Comparison of ENCODE assay signal across 8 cellular contexts in the genomic region with DNA sequence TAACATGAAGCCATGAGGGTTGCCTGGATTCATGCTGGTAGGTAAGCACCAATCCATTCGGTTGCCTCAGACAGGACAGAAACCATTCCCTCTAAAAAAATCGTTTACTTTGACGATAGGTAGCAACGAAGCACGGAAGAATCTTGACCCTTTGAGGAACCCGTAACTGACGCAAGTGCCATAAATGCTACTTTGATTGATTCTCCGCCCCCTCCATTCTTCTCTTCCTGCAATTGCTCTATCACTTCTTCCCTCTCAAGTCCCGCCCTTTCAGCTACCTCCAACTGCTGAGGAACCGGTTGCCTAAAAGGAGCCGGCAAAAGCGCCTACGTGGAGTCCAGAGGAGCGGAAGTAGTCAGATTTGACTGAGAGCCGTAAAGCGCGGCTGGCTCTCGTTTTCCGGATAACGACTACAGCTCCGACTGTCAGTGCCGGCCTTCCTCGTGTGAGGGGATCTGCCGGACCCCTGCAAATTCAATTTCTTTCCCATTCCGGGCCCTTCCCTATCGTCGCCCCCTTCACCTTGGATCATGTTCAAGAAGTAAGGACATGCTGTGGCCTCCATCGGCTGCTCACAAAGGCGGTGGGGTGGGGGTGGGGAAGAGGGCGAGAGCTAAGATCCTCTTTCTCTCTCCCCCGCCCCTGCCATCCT. TPM values are rescaled to one million over a fixed set of nuclear protein-coding genes. Genes with fewer than 3 reads are reported as not detected.
DNase-seq lines count a peak whose midpoint lies in the region; ATAC-seq and TF ChIP-seq lines count a peak whose summit lies in the region.

A gene with protein sequence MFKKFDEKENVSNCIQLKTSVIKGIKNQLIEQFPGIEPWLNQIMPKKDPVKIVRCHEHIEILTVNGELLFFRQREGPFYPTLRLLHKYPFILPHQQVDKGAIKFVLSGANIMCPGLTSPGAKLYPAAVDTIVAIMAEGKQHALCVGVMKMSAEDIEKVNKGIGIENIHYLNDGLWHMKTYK (plus strand): TSS at position 395 of the 652 bp plus-strand sequence. CDS start 136 bp downstream, at position 531.

- no peaks in the 10 kb centered on the region for H3K9me3 Mint-ChIP-seq in activated T-cell treated with anti-CD3 and anti-CD28 coated beads, Interleukin-2, amount 50 U/mL, for 4 hours

- H3K4me1 ChIP-seq in Panc1 (ENCODE audit: control insufficient read depth, insufficient read depth, low read length) (0 out of 2 replicates have a peak, but pooled peaks cover 4% of the 10 kb centered on the region), esophagus muscularis mucosa (peaks cover 0 to 11% (median 7%) of the 10 kb centered on the region in 4 donors), muscle layer of duodenum (ENCODE audit: control insufficient read depth in 1 of 2, insufficient read depth in 2 of 2, low read length in 2 of 2) (peaks cover 0 to 7% of the 10 kb centered on the region in 2 donors)

- peak within 1 kb of the TSS; percentile 86 for H3K4me3 ChIP-seq in Jurkat, Clone E6-1 (ENCODE audit: low read length)
- H3K4me3 ChIP-seq in Panc1 (ENCODE audit: low read depth in 2 of 2, low read length in 2 of 2) = peak within 1 kb of the TSS; percentile 93 to 94
- peak within 1 kb of the TSS; percentile 60 to 67 (median 62) for H3K4me3 ChIP-seq in esophagus muscularis mucosa
- peak within 1 kb of the TSS; percentile 57 to 91 for H3K4me3 ChIP-seq in muscle layer of duodenum (ENCODE audit: low read depth in 1 of 2, low read length in 2 of 2)

- 38% methylated on average over 31 of the region's 31 CpGs for WGBS in esophagus muscularis mucosa

- H3K36me3 ChIP-seq in Panc1 (ENCODE audit: control insufficient read depth, insufficient read depth, low read length) (peaks cover 4% of the 10 kb centered on the region), esophagus muscularis mucosa (peaks cover 0 to 10% (median 4%) of the 10 kb centered on the region in 4 donors), muscle layer of duodenum (ENCODE audit: control insufficient read depth in 1 of 2, insufficient read depth in 2 of 2, low read length in 2 of 2) (peaks cover 0 to 7% of the 10 kb centered on the region in 2 donors)

- CTCF ChIA-PET in Panc1 (lab: Charles Lee) = no interaction called here

- BruUV-seq in Panc1 (replicated peaks; lab: Mats Ljungman, UMichigan) = no TSS peak

- no peaks in the 10 kb centered on the region for H3K27me3 Mint-ChIP-seq in activated T-cell treated with anti-CD3 and anti-CD28 coated beads, Interleukin-2, amount 50 U/mL, for 4 hours (ENCODE audit: low read depth)

- peaks cover 7% of the 10 kb centered on the region for H3K4me1 Mint-ChIP-seq in activated T-cell treated with anti-CD3 and anti-CD28 coated beads, Interleukin-2, amount 50 U/mL, for 4 hours (ENCODE audit: low read depth)

- H3K27me3 ChIP-seq in Panc1 (ENCODE audit: control insufficient read depth, insufficient read depth, low read length) = no peaks in the 10 kb centered on the region
- H3K27me3 ChIP-seq in esophagus muscularis mucosa = no peaks in the 10 kb centered on the region
- H3K27me3 ChIP-seq in muscle layer of duodenum (ENCODE audit: low read depth, low read length) = no peaks in the 10 kb centered on the region

- intact Hi-C loops in Panc1 (cut with micrococcal nuclease; ENCODE audit: unreplicated experiment) (no loop called here), esophagus muscularis mucosa (cut with DNase I) (loop anchor here (2.0 kb wide), 1 partner anchor 43 kb away; the partner anchor contains the start of gene CUL4B)

- DNase-seq in DMS153 treated with DMSO at 0.1 percent for 48 hours (lab: John Stamatoyannopoulos, UW; ENCODE audit: unreplicated experiment) (peak; percentile 94), Panc1 (ENCODE audit: low read depth, low spot score) (peak; percentile 93), esophagus muscularis mucosa (ENCODE audit: extremely low spot score) (peak; percentile 92)
- peak; percentile 97 for DNase-seq in Jurkat, Clone E6-1 (ENCODE audit: low read depth, low spot score)
- peak; percentile 65 for DNase-seq in activated T-cell treated with anti-CD3 and anti-CD28 coated beads, Interleukin-2, amount 50 U/mL, for 4 hours
- DNase-seq in stimulated activated CD8-positive, alpha-beta memory T cell treated with anti-CD3 and anti-CD28 coated beads, Interleukin-7, amount 100 ng/mL, for 4 hours (ENCODE audit: low read depth in 2 of 2) = peak; percentile 65 to 71

- peaks cover 4% of the 10 kb centered on the region for H3K36me3 Mint-ChIP-seq in activated T-cell treated with anti-CD3 and anti-CD28 coated beads, Interleukin-2, amount 50 U/mL, for 4 hours (ENCODE audit: insufficient read depth)

- peak within 1 kb of the TSS; percentile 97 for H3K27ac ChIP-seq in Panc1 (ENCODE audit: low read length)
- peak within 1 kb of the TSS; percentile 80 to 89 (median 86) for H3K27ac ChIP-seq in esophagus muscularis mucosa (replicated peaks in 1 of 4)
- H3K27ac ChIP-seq in muscle layer of duodenum (ENCODE audit: low read length) = peak within 1 kb of the TSS; percentile 97

- TF ChIP-seq POLR2A in esophagus muscularis mucosa (IDR thresholded peaks at IDR 0.05; ENCODE audit: low read depth) = peak; percentile 17

- no peak for TF ChIP-seq CTCF in Panc1 (IDR thresholded peaks at IDR 0.05)
- no peak for TF ChIP-seq CTCF in esophagus muscularis mucosa (IDR thresholded peaks at IDR 0.05)

- ATAC-seq in GM21576 (IDR thresholded peaks at IDR 0.05; ENCODE audit: unreplicated experiment) (peak; percentile 90), Panc1 (peak; percentile 100)
- peak; percentile 96 to 97 for ATAC-seq in activated T-cell treated with anti-CD3 and anti-CD28 coated beads, Interleukin-2, amount 50 U/mL, for 4 hours

- in situ Hi-C loops in Panc1 (cut with HindIII; ENCODE audit: low pct_unique_long_range_greater_than_20kb, low sequenced_read_pairs) = no loop called here

- no peak for TF ChIP-seq EP300 in esophagus muscularis mucosa (IDR thresholded peaks at IDR 0.05)

- H3K4me3 Mint-ChIP-seq in activated T-cell treated with anti-CD3 and anti-CD28 coated beads, Interleukin-2, amount 50 U/mL, for 4 hours = peak within 1 kb of the TSS; percentile 97

- H3K9me3 ChIP-seq in Panc1 (ENCODE audit: control insufficient read depth, insufficient read depth, low read depth, low read length) = no peaks in the 10 kb centered on the region
- H3K9me3 ChIP-seq in esophagus muscularis mucosa = no peaks in the 10 kb centered on the region
- no peaks in the 10 kb centered on the region for H3K9me3 ChIP-seq in muscle layer of duodenum (ENCODE audit: control insufficient read depth in 1 of 2, low read length in 2 of 2)

- POLR2A ChIA-PET in Panc1 (lab: Charles Lee) = interaction anchor here (0.7 to 1.4 kb wide), 2 partner anchors 42 to 120 kb away, joined by 8 to 36 read pairs; partner anchors contain the start of gene CUL4B

RNA-seq across cellular contexts. Expression of the gene that starts here (rescaled TPM):
- 96.6 TPM for polyA plus RNA-seq in Jurkat, Clone E6-1 (2012; ENCODE audit: insufficient read depth, insufficient read length)
- total RNA-seq in Panc1 (2021; ENCODE audit: unreplicated experiment) (110 TPM), esophagus muscularis mucosa (10 to 100 TPM; 11.6 to 17.5 (median 15.0) TPM)
- polyA plus RNA-seq in Panc1 (2012; ENCODE audit: insufficient read length) = 57.0 TPM
- 10 to 100 TPM; 63.9 to 65.4 (median 65.0) TPM for total RNA-seq in activated T-cell treated with anti-CD3 and anti-CD28 coated beads, Interleukin-2, amount 50 U/mL, for 4 hours

Comparison
In these comparisons a context has a peak if more than half of its experiments do, and no peak if none do; other contexts are left out.
1. Peak in every context shown above with its lines: DNase-seq, ATAC-seq, H3K4me3 ChIP-seq and H3K27ac ChIP-seq.